10 cellular contexts compared by ENCODE assay signal in genomic region chr5:137602721-137603273, GRCh38.
"Had no signal": no experiment of that assay in that cellular context is flagged by ENCODE, and none has a peak within 500 bp of the region (broad histone marks: within the 10 kb centered on the region; RNA-seq: fewer than 3 reads in every experiment).

No MANE protein-coding gene starts in this region.

- H3K27ac ChIP-seq: GM23248, HL-60 had no signal

- H2AFZ ChIP-seq: GM23248 had no signal

- H3K9ac ChIP-seq: GM23248 had no signal

- H3K4me1 ChIP-seq: HAP-1 had no signal

- ATAC-seq: HCT116, K562 had no signal

- H3K9me3 ChIP-seq: HAP-1 had no signal

- H3K4me3 ChIP-seq: GM23248, HAP-1, K562 had no signal

- H3K36me3 ChIP-seq: HAP-1 had no signal

- DNase-seq: GM23248, GOT3, H7, HFFc6, IMR-90, KG1 had no signal
